In genomic region chr14:32657081-32657480, GRCh38 we compare ENCODE assay signal across 8 cellular contexts.
DNase-seq lines count a peak whose midpoint lies in the region; ATAC-seq, FAIRE-seq and TF ChIP-seq lines count a peak whose summit lies in the region.

No MANE protein-coding gene starts in this region.

- TF ChIP-seq RAD21 in GM12878 (IDR thresholded peaks at IDR 0.05; ENCODE audit: insufficient read depth, low read depth, low read length), result no peak

- no peak overlapping the region for H3K23ac ChIP-seq in mesendoderm (ENCODE audit: low read length)

- H3K27ac ChIP-seq in GM12878 (ENCODE audit: control insufficient read depth, insufficient read depth) (peak overlapping the region; percentile 18), mesendoderm (ENCODE audit: low read depth, low read length) (no peak overlapping the region)

- peak overlapping the region; percentile 26; the same call in 1 of the 2 replicates for H3K4me3 ChIP-seq in GM12878
- H3K4me3 ChIP-seq in mesendoderm (ENCODE audit: low read length), result no peak overlapping the region

- no peak for TF ChIP-seq EP300 in GM12878 (IDR thresholded peaks at IDR 0.05; ENCODE audit: borderline replicate concordance in 1 of 2, control insufficient read depth in 1 of 2, low read depth in 2 of 2, low read length in 2 of 2)

- RAD21 ChIA-PET in GM12878 (lab: Charles Lee; ENCODE audit: unreplicated experiment), result no interaction called here

- no peak overlapping the region for H2BK5ac ChIP-seq in mesendoderm (ENCODE audit: low read length)

- WGBS in GM12878 (ENCODE audit: insufficient coverage, insufficient replicate concordance, low lambda C conversion rate, missing lambda C conversion rate), result 24% methylated on average over 4 of the region's 4 CpGs
- no CpG with 5 or more reads among the region's 4 CpGs for WGBS in mesendoderm (ENCODE audit: extremely low coverage, insufficient coverage, low lambda C conversion rate)

- peak overlapping the region; percentile 75 for H3K18ac ChIP-seq in mesendoderm (ENCODE audit: low read length)

- CTCF ChIA-PET in GM12878 (lab: Yijun Ruan, JAX), result no interaction called here

- no peaks in the 10 kb centered on the region for H3K9me3 ChIP-seq in GM12878 (replicated peaks; ENCODE audit: control insufficient read depth, insufficient read depth, low read length)

- H3K36me3 ChIP-seq in GM12878 (ENCODE audit: control insufficient read depth in 2 of 2, insufficient read depth in 2 of 2, low read length in 1 of 2) (no peaks in the 10 kb centered on the region), mesendoderm (ENCODE audit: control insufficient read depth, insufficient read depth, low read length) (no peaks in the 10 kb centered on the region)

- H3K9ac ChIP-seq in GM12878 (ENCODE audit: control insufficient read depth, insufficient read depth, low read length), result no peak overlapping the region
- H3K9ac ChIP-seq in mesendoderm (ENCODE audit: low read length), result no peak overlapping the region

- BruUV-seq in GM12878 (replicated peaks; lab: Mats Ljungman, UMichigan), result no TSS peak

- H3K56ac ChIP-seq in mesendoderm (ENCODE audit: low read length), result no peak overlapping the region

- DNase-seq in AML-193 (lab: John Stamatoyannopoulos, UW), result peak; percentile 77 to 80
- DNase-seq in GM12878 (ENCODE audit: low read depth, low spot score), result peak; percentile 24
- DNase-seq in mesendoderm, result peak; percentile 44
- no peak for DNase-seq in 8988T

- no peak for TF ChIP-seq POLR2A in GM12878 (IDR thresholded peaks at IDR 0.05; ENCODE audit: low read depth, low read length)

- H3K4me1 ChIP-seq in GM12878 (ENCODE audit: control insufficient read depth, insufficient read depth, low read length) (peaks cover 5% of the 10 kb centered on the region; the same call in 1 of the 2 replicates), mesendoderm (ENCODE audit: control insufficient read depth, low read depth, low read length) (no peaks in the 10 kb centered on the region)

- no peak overlapping the region for H2AK5ac ChIP-seq in mesendoderm (ENCODE audit: low read length)

- no peak overlapping the region for H2BK120ac ChIP-seq in mesendoderm (ENCODE audit: low read depth, low read length)

- H2BK15ac ChIP-seq in mesendoderm (replicated peaks; ENCODE audit: low read depth), result no peak overlapping the region

- intact Hi-C loops in GM12878 (cut with micrococcal nuclease; ENCODE audit: unreplicated experiment), result no loop called here

- SMC1A ChIA-PET in GM12878 (lab: Charles Lee; ENCODE audit: uncharacterized antibody, unreplicated experiment), result no interaction called here

- peak overlapping the region; percentile 63 for H2AFZ ChIP-seq in GM12878 (ENCODE audit: control insufficient read depth, low read depth, low read length)

- in situ Hi-C loops in GM12878 (cut with MboI), result no loop called here

- peak; percentile 66 for FAIRE-seq in GM12878 (lab: Jason Lieb, UNC)

- no peak overlapping the region for H3K4ac ChIP-seq in mesendoderm (ENCODE audit: low read depth, low read length)

- POLR2A ChIA-PET in GM12878 (lab: Charles Lee), result no interaction called here

- no peaks in the 10 kb centered on the region for H4K20me1 ChIP-seq in GM12878 (ENCODE audit: control insufficient read depth, insufficient read depth)

- H3K79me2 ChIP-seq in GM12878 (ENCODE audit: control insufficient read depth, insufficient read depth, low read length) (no peaks in the 10 kb centered on the region), mesendoderm (ENCODE audit: control insufficient read depth, insufficient read depth, low read length) (no peaks in the 10 kb centered on the region)

- H4K5ac ChIP-seq in mesendoderm (ENCODE audit: low read length), result no peak overlapping the region

- ATAC-seq in HG02938 (IDR thresholded peaks at IDR 0.05; ENCODE audit: unreplicated experiment) (peak; percentile 49), GM12878 (peak; percentile 83), HG02970 (IDR thresholded peaks at IDR 0.05; ENCODE audit: low FRiP score, unreplicated experiment) (no peak), HG03571 (IDR thresholded peaks at IDR 0.05; ENCODE audit: unreplicated experiment) (no peak), HG02763 (IDR thresholded peaks at IDR 0.05; ENCODE audit: unreplicated experiment) (no peak)

- H3K4me2 ChIP-seq in GM12878 (ENCODE audit: control insufficient read depth, insufficient read depth) (peak overlapping the region; percentile 40), mesendoderm (ENCODE audit: low read length) (no peak overlapping the region)

- no peaks in the 10 kb centered on the region for H3K27me3 ChIP-seq in GM12878 (replicated peaks in 1 of 2; ENCODE audit: control insufficient read depth in 2 of 2, insufficient read depth in 2 of 2, low read length in 1 of 2)
- H3K27me3 ChIP-seq in mesendoderm (ENCODE audit: insufficient read depth, low read length, poor library complexity), result no peaks in the 10 kb centered on the region

- no peak for TF ChIP-seq CTCF in GM12878 (IDR thresholded peaks at IDR 0.05 in 2 of 3, conservative IDR thresholded peaks at IDR 0.05 in 1 of 3; ENCODE audit: control insufficient read depth in 2 of 3, extremely low read depth in 1 of 3, insufficient read depth in 1 of 3, low read depth in 3 of 3, low read length in 3 of 3)

- no peaks in the 10 kb centered on the region for H3K79me1 ChIP-seq in mesendoderm (ENCODE audit: low read length)

- H4K8ac ChIP-seq in mesendoderm (ENCODE audit: low read depth, low read length), result no peak overlapping the region

TF ChIP-seq in GM12878, 131 proteins besides CTCF, POLR2A, EP300 and RAD21 (continues in another document):
- TF ChIP-seq TARDBP (IDR thresholded peaks at IDR 0.05; ENCODE audit: borderline replicate concordance), result no peak
- TF ChIP-seq PBX3 (IDR thresholded peaks at IDR 0.05; ENCODE audit: insufficient replicate concordance, low read depth, low read length), result no peak
- TF ChIP-seq GATAD2B (conservative IDR thresholded peaks at IDR 0.05; ENCODE audit: low read depth), result no peak
- no peak for TF ChIP-seq PKNOX1 (IDR thresholded peaks at IDR 0.05)
- no peak for TF ChIP-seq NKRF (conservative IDR thresholded peaks at IDR 0.05)
- no peak for TF ChIP-seq ETV6 (conservative IDR thresholded peaks at IDR 0.05 in 1 of 2, IDR thresholded peaks at IDR 0.05 in 1 of 2; ENCODE audit: borderline replicate concordance in 1 of 2, low read depth in 1 of 2)
- TF ChIP-seq SPI1 (IDR thresholded peaks at IDR 0.05; ENCODE audit: borderline replicate concordance, insufficient read depth, low read depth, low read length), result peak; percentile 53
- TF ChIP-seq WRNIP1 (IDR thresholded peaks at IDR 0.05; ENCODE audit: borderline replicate concordance, low read depth, low read length), result no peak
- TF ChIP-seq ASH2L (IDR thresholded peaks at IDR 0.05; ENCODE audit: borderline replicate concordance, low read depth), result no peak
- TF ChIP-seq HDAC2 (IDR thresholded peaks at IDR 0.05), result no peak
- no peak for TF ChIP-seq SRF (IDR thresholded peaks at IDR 0.05; ENCODE audit: low read depth in 2 of 2, low read length in 2 of 2)
- TF ChIP-seq FOS (IDR thresholded peaks at IDR 0.05; ENCODE audit: borderline replicate concordance, extremely low read depth, insufficient read length), result no peak
- no peak for TF ChIP-seq HDAC6 (IDR thresholded peaks at IDR 0.05; ENCODE audit: unreplicated experiment)
- TF ChIP-seq CREB1 (IDR thresholded peaks at IDR 0.05; ENCODE audit: low read depth), result no peak
- TF ChIP-seq CREM (IDR thresholded peaks at IDR 0.05; ENCODE audit: low read depth), result peak; percentile 16; the same call in 1 of the 2 replicates
- 0 out of 2 replicates have a peak, but pooled peaks have one; percentile 19 for TF ChIP-seq RUNX3 (IDR thresholded peaks at IDR 0.05; ENCODE audit: low read length)
- TF ChIP-seq PAX5 (IDR thresholded peaks at IDR 0.05; ENCODE audit: borderline replicate concordance, low read depth, low read length), result no peak
- TF ChIP-seq POU2F2 (IDR thresholded peaks at IDR 0.05; ENCODE audit: borderline replicate concordance, low read depth, low read length), result no peak
- TF ChIP-seq NFYA (IDR thresholded peaks at IDR 0.05; ENCODE audit: borderline replicate concordance, low read depth, low read length), result no peak

Comparison
In these comparisons a context has a peak if more than half of its experiments do, and no peak if none do; other contexts are left out.
1. ATAC-seq: peak in HG02938 (single experiment) and GM12878 (single experiment); none in HG02970 (single experiment), HG03571 (single experiment) and HG02763 (single experiment).